9 cellular contexts compared by ENCODE assay signal in genomic region chr19:3970313-3970807, GRCh38. TPM values are rescaled to one million over a fixed set of nuclear protein-coding genes. Genes with fewer than 3 reads are reported as not detected.
DNase-seq lines count a peak whose midpoint lies in the region; ATAC-seq, FAIRE-seq and TF ChIP-seq lines count a peak whose summit lies in the region.
"Had no signal": no experiment of that assay in that cellular context is flagged by ENCODE, and none has a peak within 500 bp of the region (broad histone marks: within the 10 kb centered on the region; RNA-seq: fewer than 3 reads in every experiment).

No MANE protein-coding gene starts in this region.

- peak overlapping the region; percentile 81; the same call in 1 of the 2 replicates for H2AFZ ChIP-seq in GM12878 (ENCODE audit: control insufficient read depth, low read depth, low read length)

- H3K27me3 ChIP-seq in GM12878 (replicated peaks in 1 of 2; ENCODE audit: control insufficient read depth in 2 of 2, insufficient read depth in 2 of 2, low read length in 1 of 2) (no peaks in the 10 kb centered on the region), lower lobe of right lung (ENCODE audit: low read depth) (no peaks in the 10 kb centered on the region), upper lobe of left lung (no peaks in the 10 kb centered on the region)

- CTCF ChIA-PET in GM12878 (lab: Yijun Ruan, JAX) = interaction anchor here (1.3 to 1.6 kb wide), 4 partner anchors 15 to 382 kb away, joined by 3 to 8 read pairs (median 6); partner anchors contain the start of gene EEF2

- RAD21 ChIA-PET in GM12878 (lab: Charles Lee; ENCODE audit: unreplicated experiment) = interaction anchor here (0.5 to 1.5 kb wide), 5 partner anchors 15 to 409 kb away, joined by 3 to 8 read pairs (median 3); partner anchors contain the start of gene EEF2

- peak overlapping the region; percentile 88 for H3K4me3 Mint-ChIP-seq in activated T-cell treated with anti-CD3 and anti-CD28 coated beads, Interleukin-2, amount 50 U/mL, for 4 hours

- TF ChIP-seq CTCF in GM12878 (IDR thresholded peaks at IDR 0.05 in 2 of 3, conservative IDR thresholded peaks at IDR 0.05 in 1 of 3; ENCODE audit: control insufficient read depth in 2 of 3, extremely low read depth in 1 of 3, insufficient read depth in 1 of 3, low read depth in 3 of 3, low read length in 3 of 3) = no peak
- TF ChIP-seq CTCF in lower lobe of right lung (IDR thresholded peaks at IDR 0.05) = no peak
- TF ChIP-seq CTCF in upper lobe of left lung (IDR thresholded peaks at IDR 0.05) = no peak

- H3K4me1 Mint-ChIP-seq in activated T-cell treated with anti-CD3 and anti-CD28 coated beads, Interleukin-2, amount 50 U/mL, for 4 hours (ENCODE audit: low read depth) = peaks cover 30% of the 10 kb centered on the region

- POLR2A ChIA-PET in GM12878 (lab: Charles Lee) = interaction anchor here (0.9 to 3.3 kb wide), 4 partner anchors 12 to 19 kb away, joined by 3 to 12 read pairs (median 6); partner anchors contain the start of gene EEF2

- peak overlapping the region; percentile 62 for H3K4me2 ChIP-seq in GM12878 (ENCODE audit: control insufficient read depth, insufficient read depth)

- H3K36me3 ChIP-seq in GM12878 (ENCODE audit: control insufficient read depth in 2 of 2, insufficient read depth in 2 of 2, low read length in 1 of 2) (peaks cover 1 to 3% of the 10 kb centered on the region in 2 experiments; a peak in 2 of 4 replicates), lower lobe of right lung (peaks cover 36% of the 10 kb centered on the region), upper lobe of left lung (peaks cover 0 to 45% (median 33%) of the 10 kb centered on the region in 4 donors)

- no peaks in the 10 kb centered on the region for H3K27me3 Mint-ChIP-seq in activated T-cell treated with anti-CD3 and anti-CD28 coated beads, Interleukin-2, amount 50 U/mL, for 4 hours (ENCODE audit: low read depth)

- DNase-seq in activated T-cell treated with anti-CD3 and anti-CD28 coated beads, Interleukin-2, amount 50 U/mL, for 4 hours = no peak
- DNase-seq in activated T-cell treated with anti-CD3 and anti-CD28 coated beads for 4 hours (no peak), GM12878 (ENCODE audit: low read depth, low spot score) (no peak), lower lobe of right lung (no peak), upper lobe of left lung (no peak), NOMO-1 treated with DMSO at 0.1 percent for 48 hours (lab: John Stamatoyannopoulos, UW; ENCODE audit: unreplicated experiment) (no peak)

- peaks cover 18% of the 10 kb centered on the region for H3K79me2 ChIP-seq in GM12878 (ENCODE audit: control insufficient read depth, insufficient read depth, low read length)

- WGBS in GM12878 (ENCODE audit: insufficient coverage, insufficient replicate concordance, low lambda C conversion rate, missing lambda C conversion rate) = 4% methylated on average over 21 of the region's 22 CpGs
- 1 to 2% methylated on average over 21 of the region's 22 CpGs for WGBS in upper lobe of left lung, 2 donors

- peak overlapping the region; percentile 89 for H3K9ac ChIP-seq in GM12878 (ENCODE audit: control insufficient read depth, insufficient read depth, low read length)

- no TSS peak for BruUV-seq in GM12878 (replicated peaks; lab: Mats Ljungman, UMichigan)

- in situ Hi-C loops in GM12878 (cut with MboI) = no loop called here

- intact Hi-C loops in GM12878 (cut with micrococcal nuclease; ENCODE audit: unreplicated experiment) (no loop called here), lower lobe of right lung (cut with DNase I) (no loop called here)

- H3K9me3 Mint-ChIP-seq in activated T-cell treated with anti-CD3 and anti-CD28 coated beads, Interleukin-2, amount 50 U/mL, for 4 hours = no peaks in the 10 kb centered on the region

- H4K20me1 ChIP-seq in GM12878 (ENCODE audit: control insufficient read depth, insufficient read depth) = no peaks in the 10 kb centered on the region; the same call in 1 of the 2 replicates

- TF ChIP-seq POLR2A in GM12878 (IDR thresholded peaks at IDR 0.05; ENCODE audit: low read depth, low read length) (no peak), upper lobe of left lung (IDR thresholded peaks at IDR 0.05) (no peak)

- peaks cover 5% of the 10 kb centered on the region for H3K36me3 Mint-ChIP-seq in activated T-cell treated with anti-CD3 and anti-CD28 coated beads, Interleukin-2, amount 50 U/mL, for 4 hours (ENCODE audit: insufficient read depth)

- H3K4me3 ChIP-seq in GM12878 (peak overlapping the region; percentile 90), lower lobe of right lung (peak overlapping the region; percentile 81), upper lobe of left lung (peak overlapping the region; percentile 86 to 100 (median 94))

- H3K27ac ChIP-seq in GM12878 (ENCODE audit: control insufficient read depth, insufficient read depth) = peak overlapping the region; percentile 62
- H3K27ac ChIP-seq in lower lobe of right lung = peak overlapping the region; percentile 92
- peak overlapping the region; percentile 93 to 100 (median 96) for H3K27ac ChIP-seq in upper lobe of left lung

- TF ChIP-seq RAD21 in GM12878 (IDR thresholded peaks at IDR 0.05; ENCODE audit: insufficient read depth, low read depth, low read length) = no peak

- SMC1A ChIA-PET in GM12878 (lab: Charles Lee; ENCODE audit: uncharacterized antibody, unreplicated experiment) = interaction anchor here (1.0 to 1.8 kb wide), 3 partner anchors 15 to 19 kb away, joined by 3 to 9 read pairs (median 4); partner anchors contain the start of gene EEF2

- H3K4me1 ChIP-seq in GM12878 (ENCODE audit: control insufficient read depth, insufficient read depth, low read length) (peaks cover 3% of the 10 kb centered on the region), lower lobe of right lung (peaks cover 47% of the 10 kb centered on the region), upper lobe of left lung (peaks cover 37 to 54% (median 48%) of the 10 kb centered on the region in 4 donors)

- ATAC-seq in activated T-cell treated with anti-CD3 and anti-CD28 coated beads, Interleukin-2, amount 50 U/mL, for 4 hours = no peak
- ATAC-seq in GM12878 = no peak
- ATAC-seq in lower lobe of right lung = no peak
- no peak for ATAC-seq in upper lobe of left lung (ENCODE audit: low FRiP score in 2 of 2)
- no peak for ATAC-seq in HG03135 (IDR thresholded peaks at IDR 0.05; ENCODE audit: unreplicated experiment)
- no peak for ATAC-seq in HG03565 (IDR thresholded peaks at IDR 0.05; ENCODE audit: unreplicated experiment)

- no peaks in the 10 kb centered on the region for H3K9me3 ChIP-seq in GM12878 (replicated peaks; ENCODE audit: control insufficient read depth, insufficient read depth, low read length)
- H3K9me3 ChIP-seq in lower lobe of right lung = no peaks in the 10 kb centered on the region
- H3K9me3 ChIP-seq in upper lobe of left lung = no peaks in the 10 kb centered on the region

- FAIRE-seq in GM12878 (lab: Jason Lieb, UNC) = no peak

- TF ChIP-seq EP300 in GM12878 (IDR thresholded peaks at IDR 0.05; ENCODE audit: borderline replicate concordance in 1 of 2, control insufficient read depth in 1 of 2, low read depth in 2 of 2, low read length in 2 of 2) (no peak), upper lobe of left lung (IDR thresholded peaks at IDR 0.05) (no peak)

RNA-seq across cellular contexts. Expression of gene DAPK3, which starts 0.5 kb away (rescaled TPM):
- 10 to 100 TPM; 41.6 to 44.3 (median 42.6) TPM for total RNA-seq in activated T-cell treated with anti-CD3 and anti-CD28 coated beads, Interleukin-2, amount 50 U/mL, for 4 hours
- total RNA-seq in GM12878 (2013; cell fraction: nucleolus; rRNA removed) = 40.0 and 41.8 TPM in 2 replicates
- total RNA-seq in GM12878 (2014; rRNA removed) (35.5 and 39.3 TPM in 2 replicates), GM12878 (2014; rRNA removed; fragmentation: Illumina TruSeq; extraction: Trizol) (12.7 and 16.5 TPM in 2 replicates), GM12878 (2021) (42.1 and 46.4 TPM in 2 replicates), lower lobe of right lung (50.5 TPM), upper lobe of left lung (100 to 1,000 TPM in 1 of 6 donors, 10 to 100 TPM in 5; 54.3 to 107 (median 80.6) TPM)
- 14.4 TPM for polyA plus RNA-seq in GM12878 (2011; ENCODE audit: low read depth)
- polyA plus RNA-seq in GM12878 (2011; rRNA removed) (8.3 and 22.5 TPM in 2 replicates), GM12878 (2014; fragmentation: Illumina TruSeq; extraction: Trizol) (3.8 and 17.8 TPM in 2 replicates), GM12878 (2014; fragmentation: Nextera tagmentation; extraction: Ambion mirVana) (under 1 TPM; 0.13 to 0.53 TPM), GM12878 (2014; rRNA removed) (45.5 and 50.6 TPM in 2 replicates), GM12878 (2016; fragmentation: Nextera tagmentation; extraction: Ambion mirVana) (10 to 100 TPM; 27.2 to 35.2 TPM)
- polyA plus RNA-seq in GM12878 (2011; cell fraction: cytosol; rRNA removed) = 34.2 and 37.4 TPM in 2 replicates
- polyA plus RNA-seq in GM12878 (2011; cell fraction: nucleus; rRNA removed) = 39.1 and 56.5 TPM in 2 replicates
- polyA plus RNA-seq in GM12878 (2012) = 42.0 and 57.7 TPM in 2 replicates
- 19.1 and 19.3 TPM in 2 replicates for polyA minus RNA-seq in GM12878 (2011; rRNA and poly(A)+ RNA removed)
- polyA minus RNA-seq in GM12878 (2011; cell fraction: cytosol; rRNA and poly(A)+ RNA removed) = 11.6 and 16.3 TPM in 2 replicates
- 11.6 and 17.9 TPM in 2 replicates for polyA minus RNA-seq in GM12878 (2011; cell fraction: nucleus; rRNA and poly(A)+ RNA removed)

RNA-seq across cellular contexts. Expression of gene EEF2, which starts 14.9 kb away (rescaled TPM):
- 1,000 to 10,000 TPM; 3,493 to 4,080 (median 3,609) TPM for total RNA-seq in activated T-cell treated with anti-CD3 and anti-CD28 coated beads, Interleukin-2, amount 50 U/mL, for 4 hours
- total RNA-seq in GM12878 (2013; cell fraction: nucleolus; rRNA removed) = 428 and 477 TPM in 2 replicates
- total RNA-seq in GM12878 (2014; rRNA removed) (2,013 and 2,296 TPM in 2 replicates), GM12878 (2014; rRNA removed; fragmentation: Illumina TruSeq; extraction: Trizol) (1,954 and 2,053 TPM in 2 replicates), GM12878 (2021) (3,487 and 3,491 TPM in 2 replicates), lower lobe of right lung (1,984 TPM), upper lobe of left lung (1,000 to 10,000 TPM; 1,167 to 2,562 (median 1,758) TPM)
- polyA plus RNA-seq in GM12878 (2011; ENCODE audit: low read depth) = 2,021 TPM
- polyA plus RNA-seq in GM12878 (2011; rRNA removed) (1,026 and 1,259 TPM in 2 replicates), GM12878 (2014; fragmentation: Illumina TruSeq; extraction: Trizol) (1,630 and 2,440 TPM in 2 replicates), GM12878 (2014; fragmentation: Nextera tagmentation; extraction: Ambion mirVana) (100 to 1,000 TPM; 513 to 937 TPM), GM12878 (2014; rRNA removed) (1,584 and 1,859 TPM in 2 replicates), GM12878 (2016; fragmentation: Nextera tagmentation; extraction: Ambion mirVana) (100 to 1,000 TPM; 280 to 285 TPM)
- polyA plus RNA-seq in GM12878 (2011; cell fraction: cytosol; rRNA removed) = 1,261 and 1,791 TPM in 2 replicates
- 851 and 1,120 TPM in 2 replicates for polyA plus RNA-seq in GM12878 (2011; cell fraction: nucleus; rRNA removed)
- 2,531 and 6,101 TPM in 2 replicates for polyA plus RNA-seq in GM12878 (2012)
- polyA minus RNA-seq in GM12878 (2011; rRNA and poly(A)+ RNA removed) = 1,004 and 2,355 TPM in 2 replicates
- 1,141 and 1,143 TPM in 2 replicates for polyA minus RNA-seq in GM12878 (2011; cell fraction: cytosol; rRNA and poly(A)+ RNA removed)
- 341 and 536 TPM in 2 replicates for polyA minus RNA-seq in GM12878 (2011; cell fraction: nucleus; rRNA and poly(A)+ RNA removed)

RNA-seq across cellular contexts. Expression of gene PIAS4, which starts 37.2 kb away (rescaled TPM):
- 10 to 100 TPM; 33.9 to 37.0 (median 35.3) TPM for total RNA-seq in activated T-cell treated with anti-CD3 and anti-CD28 coated beads, Interleukin-2, amount 50 U/mL, for 4 hours
- 20.6 and 22.2 TPM in 2 replicates for total RNA-seq in GM12878 (2013; cell fraction: nucleolus; rRNA removed)
- 17.8 and 22.0 TPM in 2 replicates for total RNA-seq in GM12878 (2014; rRNA removed)
- total RNA-seq in GM12878 (2014; rRNA removed; fragmentation: Illumina TruSeq; extraction: Trizol) = 5.7 and 10.6 TPM in 2 replicates
- total RNA-seq in GM12878 (2021) = 23.2 and 25.1 TPM in 2 replicates
- 12.1 TPM for polyA plus RNA-seq in GM12878 (2011; ENCODE audit: low read depth)
- polyA plus RNA-seq in GM12878 (2011; rRNA removed) = 2.7 and 7.7 TPM in 2 replicates
- polyA plus RNA-seq in GM12878 (2011; cell fraction: cytosol; rRNA removed) = 11.0 and 13.0 TPM in 2 replicates
- polyA plus RNA-seq in GM12878 (2011; cell fraction: nucleus; rRNA removed) = 16.1 and 32.0 TPM in 2 replicates
- 15.2 and 24.4 TPM in 2 replicates for polyA plus RNA-seq in GM12878 (2012)
- polyA plus RNA-seq in GM12878 (2014; fragmentation: Illumina TruSeq; extraction: Trizol) = 5.4 and 9.6 TPM in 2 replicates
- under 1 TPM; 0.13 to 0.40 TPM for polyA plus RNA-seq in GM12878 (2014; fragmentation: Nextera tagmentation; extraction: Ambion mirVana)
- polyA plus RNA-seq in GM12878 (2014; rRNA removed) = 17.9 and 23.1 TPM in 2 replicates
- polyA plus RNA-seq in GM12878 (2016; fragmentation: Nextera tagmentation; extraction: Ambion mirVana) = 10 to 100 TPM; 12.0 to 13.5 TPM
- polyA minus RNA-seq in GM12878 (2011; rRNA and poly(A)+ RNA removed) = 4.2 and 14.1 TPM in 2 replicates
- polyA minus RNA-seq in GM12878 (2011; cell fraction: cytosol; rRNA and poly(A)+ RNA removed) = 4.5 and 4.8 TPM in 2 replicates
- 14.3 and 19.8 TPM in 2 replicates for polyA minus RNA-seq in GM12878 (2011; cell fraction: nucleus; rRNA and poly(A)+ RNA removed)
- total RNA-seq in lower lobe of right lung = 27.6 TPM
- total RNA-seq in upper lobe of left lung = 10 to 100 TPM; 13.7 to 53.4 (median 21.9) TPM

RNA-seq across cellular contexts. Expression of gene NMRK2, which starts 37.5 kb away (rescaled TPM):
- not detected for total RNA-seq in activated T-cell treated with anti-CD3 and anti-CD28 coated beads, Interleukin-2, amount 50 U/mL, for 4 hours
- total RNA-seq in GM12878 (2013; cell fraction: nucleolus; rRNA removed) = not detected in 2 replicates
- total RNA-seq in GM12878 (2014; rRNA removed) (not detected in 2 replicates), GM12878 (2014; rRNA removed; fragmentation: Illumina TruSeq; extraction: Trizol) (not detected in 2 replicates), GM12878 (2021) (not detected in 2 replicates), lower lobe of right lung (not detected), upper lobe of left lung (not detected)
- polyA plus RNA-seq in GM12878 (2011; ENCODE audit: low read depth) = not detected
- polyA plus RNA-seq in GM12878 (2011; rRNA removed) (0.15 TPM in 1 of 2 replicates, not detected in the other), GM12878 (2014; fragmentation: Illumina TruSeq; extraction: Trizol) (not detected in 2 replicates), GM12878 (2014; fragmentation: Nextera tagmentation; extraction: Ambion mirVana) (not detected), GM12878 (2014; rRNA removed) (not detected in 2 replicates), GM12878 (2016; fragmentation: Nextera tagmentation; extraction: Ambion mirVana) (under 1 TPM in 1 of 2 experiments, not detected in 1; 0.14 TPM)
- polyA plus RNA-seq in GM12878 (2011; cell fraction: cytosol; rRNA removed) = 0.12 TPM in 1 of 2 replicates, not detected in the other
- polyA plus RNA-seq in GM12878 (2011; cell fraction: nucleus; rRNA removed) = 0.16 TPM in 1 of 2 replicates, not detected in the other
- 0.13 and 0.14 TPM in 2 replicates for polyA plus RNA-seq in GM12878 (2012)
- polyA minus RNA-seq in GM12878 (2011; rRNA and poly(A)+ RNA removed) = not detected in 2 replicates
- not detected in 2 replicates for polyA minus RNA-seq in GM12878 (2011; cell fraction: cytosol; rRNA and poly(A)+ RNA removed)
- not detected in 2 replicates for polyA minus RNA-seq in GM12878 (2011; cell fraction: nucleus; rRNA and poly(A)+ RNA removed)
- total RNA-seq: Daoy had no signal
